ENCODE assay signal across 9 cellular contexts in genomic region chr6:13428528-13429405, GRCh38. TPM values are rescaled to one million over a fixed set of nuclear protein-coding genes. Genes with fewer than 3 reads are reported as not detected.
DNase-seq lines count a peak whose midpoint lies in the region; ATAC-seq, FAIRE-seq and TF ChIP-seq lines count a peak whose summit lies in the region.
"Had no signal": no experiment of that assay in that cellular context is flagged by ENCODE, and none has a peak within 500 bp of the region (broad histone marks: within the 10 kb centered on the region; RNA-seq: fewer than 3 reads in every experiment).

No MANE protein-coding gene starts in this region.

- H3K4ac ChIP-seq in H1 (replicated peaks; ENCODE audit: insufficient read length, low read depth, low read length), result no peak overlapping the region

- no peaks in the 10 kb centered on the region for H3K9me3 ChIP-seq in H1 (ENCODE audit: insufficient read depth in 2 of 2, low read depth in 1 of 2, low read length in 1 of 2)

- 76% methylated on average over 14 of the region's 14 CpGs; no CpG with 5 or more reads in 1 of the 2 experiments for WGBS in H1 (ENCODE audit: extremely low coverage in 1 of 2, insufficient coverage in 1 of 2, insufficient read length in 1 of 2, insufficient replicate concordance in 2 of 2, low coverage in 1 of 2, low lambda C conversion rate in 2 of 2, missing lambda C conversion rate in 1 of 2), 2 experiments

- DNase-seq in GM10248 (ENCODE audit: extremely low spot score), result peak; percentile 53
- DNase-seq in H1 (ENCODE audit: low read depth in 1 of 2, low spot score in 2 of 2), result no peak
- DNase-seq in SW 1271 (lab: John Stamatoyannopoulos, UW), result no peak
- DNase-seq in left colon, result no peak
- DNase-seq in mucosa of gallbladder (ENCODE audit: low spot score), result no peak
- DNase-seq in ACHN, result no peak

- peak overlapping the region; percentile 71; the same call in 1 of the 2 replicates for H2BK12ac ChIP-seq in H1 (ENCODE audit: low read depth, low read length)

- no peak overlapping the region for H3K4me3 ChIP-seq in H1 (ENCODE audit: extremely low read depth in 1 of 4, insufficient read depth in 2 of 4, low read depth in 3 of 4, low read length in 4 of 4)

- no peak overlapping the region for H4K8ac ChIP-seq in H1 (ENCODE audit: extremely low read depth, insufficient read depth, low read length)

- no peaks in the 10 kb centered on the region for H3K23me2 ChIP-seq in H1 (ENCODE audit: low read depth, low read length)

- peak; percentile 29 to 49; a peak in 3 of 4 replicates for TF ChIP-seq RAD21 in H1 (IDR thresholded peaks at IDR 0.05 in 1 of 2, conservative IDR thresholded peaks at IDR 0.05 in 1 of 2; ENCODE audit: low read depth in 2 of 2, low read length in 2 of 2)

- no peak overlapping the region for H3K23ac ChIP-seq in H1 (ENCODE audit: insufficient read length)

- H2BK120ac ChIP-seq in H1 (replicated peaks; ENCODE audit: low read depth, low read length), result no peak overlapping the region

- H3K9ac ChIP-seq in H1 (replicated peaks in 1 of 4; ENCODE audit: extremely low read depth in 1 of 4, low read depth in 3 of 4, low read length in 3 of 4), result no peak overlapping the region

- intact Hi-C loops in left colon (cut with DNase I, micrococcal nuclease), result no loop called here

- no peak overlapping the region for H4K5ac ChIP-seq in H1 (ENCODE audit: insufficient read length, low read depth, low read length)

- ATAC-seq in GM19438 (IDR thresholded peaks at IDR 0.05; ENCODE audit: low read depth, unreplicated experiment) (peak; percentile 39), HG03354 (IDR thresholded peaks at IDR 0.05; ENCODE audit: poor library complexity, severe bottlenecking, unreplicated experiment) (peak; percentile 22), left colon (no peak)

- TF ChIP-seq POLR2A in H1 (IDR thresholded peaks at IDR 0.05; ENCODE audit: control extremely low read depth in 1 of 2, low read depth in 2 of 2, low read length in 2 of 2), result no peak

- peaks cover 10 to 24% (median 16%) of the 10 kb centered on the region in 4 experiments for H3K4me1 ChIP-seq in H1 (replicated peaks in 1 of 4; ENCODE audit: control insufficient read depth in 3 of 4, insufficient read depth in 4 of 4, low read length in 3 of 4)

- no peak overlapping the region for H3K14ac ChIP-seq in H1 (ENCODE audit: insufficient read length)

- TF ChIP-seq EP300 in H1 (IDR thresholded peaks at IDR 0.05; ENCODE audit: borderline replicate concordance in 1 of 2, low read depth in 2 of 2, low read length in 2 of 2), result no peak

- 0 out of 2 replicates have a peak overlapping the region, but pooled peaks have one; percentile 76 for H3K18ac ChIP-seq in H1 (ENCODE audit: extremely low read depth, low read length)

- in situ Hi-C loops in ACHN (cut with HindIII; ENCODE audit: low pct_ligation_motif_present, low pct_unique_long_range_greater_than_20kb, low sequenced_read_pairs), result no loop called here

- TF ChIP-seq CTCF in GM10248 (IDR thresholded peaks at IDR 0.05; ENCODE audit: control extremely low read depth, extremely low read depth, low read depth, missing control alignments) (peak; percentile 66), H1 (IDR thresholded peaks at IDR 0.05; ENCODE audit: control extremely low read depth in 1 of 3, insufficient read depth in 1 of 3, low read depth in 1 of 3, low read length in 3 of 3) (peak; percentile 20 to 38 (median 32); a peak in 3 of 4 replicates)

- H3K79me2 ChIP-seq in H1 (ENCODE audit: control insufficient read depth in 1 of 2, insufficient read depth in 2 of 2, low read length in 2 of 2), result peaks cover 0 to 9% of the 10 kb centered on the region in 2 experiments; a peak in 1 of 4 replicates

- no peaks in the 10 kb centered on the region for H3K36me3 ChIP-seq in H1 (ENCODE audit: control insufficient read depth in 2 of 4, insufficient read depth in 4 of 4, low read length in 3 of 4)

- no peak overlapping the region for H2AFZ ChIP-seq in H1 (ENCODE audit: low read length)

- no peak for FAIRE-seq in H1 (lab: Jason Lieb, UNC)
- FAIRE-seq: colon had no signal

- H3K79me1 ChIP-seq in H1 (ENCODE audit: low read depth, low read length), result no peaks in the 10 kb centered on the region; the same call in 1 of the 2 replicates

- H4K91ac ChIP-seq in H1 (replicated peaks; ENCODE audit: insufficient read length, low read length), result peak overlapping the region; percentile 5

- peak overlapping the region; percentile 91; the same call in 1 of the 2 replicates for H2BK20ac ChIP-seq in H1 (ENCODE audit: low read length)

- H3K56ac ChIP-seq in H1 (replicated peaks; ENCODE audit: insufficient read length, low read depth, low read length), result no peak overlapping the region

- POLR2A ChIA-PET in GM10248 (lab: Yijun Ruan, JAX) (interaction anchor here (0.5 to 2.4 kb wide), 5 partner anchors 8 to 72 kb away, joined by 3 to 12 read pairs (median 4); no protein-coding TSS in a partner anchor), H1 (lab: Charles Lee; ENCODE audit: partially characterized antibody) (interaction anchor here (1.1 to 2.0 kb wide), 3 partner anchors 9 to 16 kb away, joined by 3 to 8 read pairs (median 5); no protein-coding TSS in a partner anchor)

- H2AK5ac ChIP-seq in H1 (ENCODE audit: low read depth, low read length), result 0 out of 2 replicates have a peak overlapping the region, but pooled peaks have one; percentile 8

- no peaks in the 10 kb centered on the region for H3K27me3 ChIP-seq in H1 (replicated peaks in 1 of 4; ENCODE audit: control insufficient read depth in 3 of 4, extremely low read depth in 1 of 4, insufficient read depth in 3 of 4, low read length in 3 of 4)

- H3K27ac ChIP-seq in H1 (ENCODE audit: low read depth, low read length), result no peak overlapping the region

- peak overlapping the region; percentile 69; the same call in 1 of the 2 replicates for H2BK5ac ChIP-seq in H1 (ENCODE audit: low read depth, low read length)

- H4K20me1 ChIP-seq in H1 (replicated peaks in 1 of 2; ENCODE audit: control insufficient read depth in 1 of 2, insufficient read depth in 2 of 2, low read length in 2 of 2), result no peaks in the 10 kb centered on the region

- 0 out of 4 replicates have a peak overlapping the region, but pooled peaks of 1 of the 2 experiments have one; percentile 15 for H3K4me2 ChIP-seq in H1 (ENCODE audit: insufficient read depth in 1 of 2, low read depth in 2 of 2, low read length in 2 of 2)

- CTCF ChIA-PET in GM10248 (lab: Yijun Ruan, JAX), result interaction anchor here (0.7 to 9.0 kb wide), 25 partner anchors 9 to 234 kb away, joined by 3 to 90 read pairs (median 5); partner anchors contain the start of gene SIRT5
- CTCF ChIA-PET in H1 (lab: Charles Lee; ENCODE audit: partially characterized antibody), result interaction anchor here (0.6 to 4.1 kb wide), 17 partner anchors 11 to 187 kb away, joined by 3 to 12 read pairs (median 4); partner anchors contain the start of gene NOL7

- peak overlapping the region; percentile 77; the same call in 1 of the 2 replicates for H2BK15ac ChIP-seq in H1 (ENCODE audit: low read length)

TF ChIP-seq in H1, 55 proteins besides CTCF, POLR2A, EP300 and RAD21:
- TF ChIP-seq CREB1 (IDR thresholded peaks at IDR 0.05) (0 out of 2 replicates have a peak, but pooled peaks have one; percentile 3), RNF2 (IDR thresholded peaks at IDR 0.05; ENCODE audit: borderline replicate concordance, low read depth, low read length, missing control alignments, poor library complexity, severe bottlenecking) (no peak)

RNA-seq across cellular contexts. Expression of gene GFOD1, which starts 58.6 kb away (rescaled TPM):
- 8.5 and 8.8 TPM in 2 replicates for total RNA-seq in H1 (2021; fragmentation: NEBNext Ultra II Directional; extraction: Animal tissue kit (Norgen Biotek cat#: 25700))
- polyA plus RNA-seq in H1 (2011; rRNA removed), result 2.5 and 3.4 TPM in 2 replicates
- polyA plus RNA-seq in H1 (2011; cell fraction: cytosol; rRNA removed), result 2.8 TPM
- 4.1 TPM for polyA plus RNA-seq in H1 (2011; cell fraction: nucleus; rRNA removed)
- polyA plus RNA-seq in H1 (2012, experiment 1 of 2), result 2.5 to 3.4 TPM (median 3.1 TPM) in 4 replicates
- 0.63 TPM for polyA plus RNA-seq in H1 (2012, experiment 2 of 2)
- polyA plus RNA-seq in H1 (2013, experiment 1 of 2), result 3.5 TPM
- 3.6 TPM for polyA plus RNA-seq in H1 (2013, experiment 2 of 2)
- polyA minus RNA-seq in H1 (2011; rRNA and poly(A)+ RNA removed), result 8.5 and 10.8 TPM in 2 replicates
- 7.9 TPM for polyA minus RNA-seq in H1 (2011; cell fraction: cytosol; rRNA and poly(A)+ RNA removed)
- polyA minus RNA-seq in H1 (2011; cell fraction: nucleus; rRNA and poly(A)+ RNA removed), result 14.4 TPM
- total RNA-seq in left colon (10 to 100 TPM in 1 of 2 donors, 1 to 10 TPM in 1; 9.2 to 15.9 TPM), mucosa of gallbladder (17.4 TPM)
